Comparison of ENCODE assay signal across 1 cellular context in genomic region chr14:93036652-93037341, GRCh38.
TF ChIP-seq lines count a peak whose summit lies in the region.

No MANE protein-coding gene starts in this region.

TF ChIP-seq in HepG2, 621 proteins besides CTCF, POLR2A, EP300 and RAD21 (continued from another document):
- TF ChIP-seq NR2F1 (CRISPR knock-in tag; IDR thresholded peaks at IDR 0.05) (no peak), TCF7 (IDR thresholded peaks at IDR 0.05; ENCODE audit: low read depth) (no peak), ZNF335 (CRISPR knock-in tag; IDR thresholded peaks at IDR 0.05) (no peak), TSC22D2 (CRISPR knock-in tag; IDR thresholded peaks at IDR 0.05; ENCODE audit: borderline replicate concordance) (no peak)
